In the genomic region with DNA sequence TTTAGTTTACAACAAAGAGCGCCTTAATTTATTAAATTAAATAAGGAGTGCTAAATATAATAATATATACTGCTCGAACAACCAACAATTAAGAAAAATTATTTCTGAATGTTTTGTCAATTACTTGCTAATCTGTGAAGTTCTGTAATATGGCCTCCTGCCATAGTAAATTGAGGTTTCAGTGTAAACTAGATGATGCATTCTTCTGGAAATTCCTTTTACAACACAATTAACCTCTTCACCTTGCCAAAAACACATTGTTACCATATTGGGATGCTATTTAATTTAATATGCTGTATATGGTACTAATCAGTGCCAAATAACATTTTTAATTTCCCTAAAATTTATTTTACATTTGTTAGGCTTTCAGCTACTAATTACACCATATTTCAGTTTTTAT, we compare ENCODE assay signal across 24 cellular contexts.
"Had no signal": no experiment of that assay in that cellular context is flagged by ENCODE, and none has a peak within 500 bp of the region (broad histone marks: within the 10 kb centered on the region; RNA-seq: fewer than 3 reads in every experiment).

No MANE protein-coding gene starts in this region.

- H3K36me3 Mint-ChIP-seq: immature natural killer cell; natural killer cell; stimulated activated memory B cell treated with anti-CD40 and anti-IgM and Interleukin-4, amounts not matched to agents 10 μg/mL and 1 μg/mL and 100 μg/mL, for 72 hours; type B pancreatic cell had no signal

- ATAC-seq: effector memory CD8-positive, alpha-beta T cell; left ventricle myocardium superior; lower lobe of right lung; natural killer cell; psoas muscle; right cardiac atrium; stimulated activated memory B cell treated with anti-CD40 and anti-IgM and Interleukin-4, amounts not matched to agents 10 μg/mL and 1 μg/mL and 100 μg/mL, for 72 hours; stimulated activated naive CD8-positive, alpha-beta T cell treated with anti-CD3 and anti-CD28 coated beads, Interleukin-15, Interleukin-2, amounts not matched to agents 100 U/mL and 50 U/mL, for 24 hours had no signal

- H3K4me3 Mint-ChIP-seq: effector memory CD8-positive, alpha-beta T cell; immature natural killer cell; natural killer cell; stimulated activated memory B cell treated with anti-CD40 and anti-IgM and Interleukin-4, amounts not matched to agents 10 μg/mL and 1 μg/mL and 100 μg/mL, for 72 hours; type B pancreatic cell had no signal

- H3K27me3 ChIP-seq: ovary, sigmoid colon, testis, tibial artery had no signal

- H3K4me3 ChIP-seq: lower lobe of right lung, ovary, psoas muscle, sigmoid colon, testis, tibial artery had no signal

- H3K4me1 ChIP-seq: lower lobe of right lung, psoas muscle, sigmoid colon, testis had no signal

- FAIRE-seq: frontal cortex, urothelium cell line had no signal

- H3K4me1 Mint-ChIP-seq: immature natural killer cell; natural killer cell; stimulated activated memory B cell treated with anti-CD40 and anti-IgM and Interleukin-4, amounts not matched to agents 10 μg/mL and 1 μg/mL and 100 μg/mL, for 72 hours had no signal

- H3K27ac Mint-ChIP-seq: effector memory CD8-positive, alpha-beta T cell; immature natural killer cell; natural killer cell; stimulated activated memory B cell treated with anti-CD40 and anti-IgM and Interleukin-4, amounts not matched to agents 10 μg/mL and 1 μg/mL and 100 μg/mL, for 72 hours; type B pancreatic cell had no signal

- H3K27me3 Mint-ChIP-seq: stimulated activated memory B cell treated with anti-CD40 and anti-IgM and Interleukin-4, amounts not matched to agents 10 μg/mL and 1 μg/mL and 100 μg/mL, for 72 hours; type B pancreatic cell had no signal

- DNase-seq: cortex of kidney; effector memory CD8-positive, alpha-beta T cell; hypothalamus; immature natural killer cell; islet precursor cell; left ventricle myocardium superior; lower lobe of right lung; natural killer cell; occipital lobe; ovary; posterior cingulate gyrus; psoas muscle; right cardiac atrium; sigmoid colon; stimulated activated CD4-positive, alpha-beta T cell treated with anti-CD3 and anti-CD28 coated beads, Interleukin-2, amount 100 ng/mL, for 24 hours; stimulated activated CD4-positive, alpha-beta T cell treated with anti-CD3 and anti-CD28 coated beads, Interleukin-4, amount 100 ng/mL, for 24 hours; stimulated activated naive CD8-positive, alpha-beta T cell treated with anti-CD3 and anti-CD28 coated beads, Interleukin-15, Interleukin-2, amounts not matched to agents 100 U/mL and 50 U/mL, for 24 hours; substantia nigra; testis; tibial artery had no signal

- H3K9me3 ChIP-seq: ovary, psoas muscle, sigmoid colon, testis had no signal

- H3K36me3 ChIP-seq: lower lobe of right lung, ovary, sigmoid colon, tibial artery had no signal

- H3K27ac ChIP-seq: lower lobe of right lung, ovary, psoas muscle, sigmoid colon, testis, tibial artery had no signal
